In genomic region chr17:79306688-79307323, GRCh38 we compare ENCODE assay signal across 1 cellular context.
TF ChIP-seq lines count a peak whose summit lies in the region.

No MANE protein-coding gene starts in this region.

TF ChIP-seq in SK-N-SH, 30 proteins besides CTCF, POLR2A, EP300 and RAD21 (continued from another document):
- no peak for TF ChIP-seq FOXJ3 (CRISPR knock-in tag; IDR thresholded peaks at IDR 0.05)
- TF ChIP-seq FOSL2 (IDR thresholded peaks at IDR 0.05; ENCODE audit: borderline replicate concordance, low read depth): no peak
- TF ChIP-seq EZH2phosphoT487 (IDR thresholded peaks at IDR 0.05; ENCODE audit: borderline replicate concordance, low read depth): no peak
- no peak for TF ChIP-seq RCOR1 (IDR thresholded peaks at IDR 0.05; ENCODE audit: low read length)
